Comparison of ENCODE assay signal across 1 cellular context in genomic region chr7:71165708-71166107, GRCh38.
TF ChIP-seq lines count a peak whose summit lies in the region.

No MANE protein-coding gene starts in this region.

TF ChIP-seq in K562, 482 proteins besides CTCF, POLR2A, EP300 and RAD21 (continued from another document):
- TF ChIP-seq MECOM (CRISPR knock-in tag; IDR thresholded peaks at IDR 0.05) (no peak), OTX1 (CRISPR knock-in tag; IDR thresholded peaks at IDR 0.05) (no peak), NONO (IDR thresholded peaks at IDR 0.05; ENCODE audit: low read depth in 2 of 2, low read length in 1 of 2) (no peak), STAT5B (CRISPR knock-in tag; IDR thresholded peaks at IDR 0.05) (no peak), GTF2F1 (IDR thresholded peaks at IDR 0.05; ENCODE audit: low read depth, low read length) (no peak), MTF1 (CRISPR knock-in tag; IDR thresholded peaks at IDR 0.05; ENCODE audit: borderline replicate concordance) (no peak), SMAD2 (IDR thresholded peaks at IDR 0.05; ENCODE audit: low read depth, low read length) (no peak), ZBTB49 (CRISPR knock-in tag; IDR thresholded peaks at IDR 0.05; ENCODE audit: borderline replicate concordance) (no peak), ZNF766 (CRISPR knock-in tag; conservative IDR thresholded peaks at IDR 0.05) (no peak)
- TF ChIP-seq, protein P1, sequence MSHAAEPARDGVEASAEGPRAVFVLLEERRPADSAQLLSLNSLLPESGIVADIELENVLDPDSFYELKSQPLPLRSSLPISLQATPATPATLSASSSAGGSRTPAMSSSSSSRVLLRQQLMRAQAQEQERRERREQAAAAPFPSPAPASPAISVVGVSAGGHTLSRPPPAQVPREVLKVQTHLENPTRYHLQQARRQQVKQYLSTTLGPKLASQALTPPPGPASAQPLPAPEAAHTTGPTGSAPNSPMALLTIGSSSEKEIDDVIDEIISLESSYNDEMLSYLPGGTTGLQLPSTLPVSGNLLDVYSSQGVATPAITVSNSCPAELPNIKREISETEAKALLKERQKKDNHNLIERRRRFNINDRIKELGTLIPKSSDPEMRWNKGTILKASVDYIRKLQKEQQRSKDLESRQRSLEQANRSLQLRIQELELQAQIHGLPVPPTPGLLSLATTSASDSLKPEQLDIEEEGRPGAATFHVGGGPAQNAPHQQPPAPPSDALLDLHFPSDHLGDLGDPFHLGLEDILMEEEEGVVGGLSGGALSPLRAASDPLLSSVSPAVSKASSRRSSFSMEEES (CRISPR knock-in tag; IDR thresholded peaks at IDR 0.05) = no peak
